ENCODE assay signal across 27 cellular contexts in the genomic region with DNA sequence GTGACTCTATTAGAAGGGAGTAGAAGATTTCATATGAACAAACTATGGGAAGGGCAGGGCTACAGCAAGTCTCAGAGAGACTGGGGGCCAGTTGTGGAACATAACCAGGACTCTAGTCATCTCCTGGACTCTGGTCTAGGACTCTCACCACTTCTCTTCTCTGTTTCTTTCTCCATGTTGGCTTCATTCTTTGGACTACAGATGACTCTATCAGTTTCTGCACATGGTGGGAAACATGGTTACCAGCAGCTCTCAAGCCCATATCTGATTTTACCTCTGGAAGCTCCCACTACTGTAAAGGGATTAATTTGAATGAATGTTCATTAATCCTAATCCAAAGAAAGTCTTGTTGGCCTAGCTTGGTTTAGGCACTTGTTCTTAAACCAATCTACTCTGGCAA.
"Had no signal": no experiment of that assay in that cellular context is flagged by ENCODE, and none has a peak within 500 bp of the region (broad histone marks: within the 10 kb centered on the region; RNA-seq: fewer than 3 reads in every experiment).

No MANE protein-coding gene starts in this region.

- H3K36me3 ChIP-seq: brain microvascular endothelial cell, esophagus squamous epithelium, gastroesophageal sphincter, heart right ventricle, WERI-Rb-1 had no signal

- ATAC-seq: activated CD4-positive, CD25-positive, alpha-beta regulatory T cell treated with anti-CD3 and anti-CD28 coated beads, Interleukin-2, amount 50 U/mL, for 24 hours; activated CD8-positive, alpha-beta T cell treated with anti-CD3 and anti-CD28 coated beads for 36 hours; activated T-cell treated with anti-CD3 and anti-CD28 coated beads, Interleukin-2, amount 50 U/mL, for 4 hours; activated T-helper 17 cell treated with anti-CD3 and anti-CD28 coated beads, Interleukin-2, amount 50 U/mL, for 72 hours; effector memory CD8-positive, alpha-beta T cell; gastroesophageal sphincter; heart right ventricle had no signal

- H3K27ac ChIP-seq: brain microvascular endothelial cell, epithelial cell of prostate, esophagus squamous epithelium, gastroesophageal sphincter, WERI-Rb-1 had no signal

- DNase-seq: activated B cell treated with CpG ODN at 0.5 μM for 24 hours; activated CD4-positive, alpha-beta T cell treated with anti-CD3 and anti-CD28 coated beads for 48 hours; activated CD4-positive, alpha-beta T cell treated with anti-CD3 and anti-CD28 coated beads, Interleukin-2, amount 50 U/mL, for 1 hour; activated CD4-positive, alpha-beta T cell treated with anti-CD3 and anti-CD28 coated beads, Interleukin-2, amount 50 U/mL, for 48 hours; activated CD8-positive, alpha-beta memory T cell treated with anti-CD3 and anti-CD28 coated beads for 24 hours; activated CD8-positive, alpha-beta T cell treated with anti-CD3 and anti-CD28 coated beads for 36 hours; activated effector memory CD4-positive, alpha-beta T cell treated with Interleukin-2 at 50 U/mL for 16 hours; activated gamma-delta T cell treated with Interleukin-2 at 50 U/mL for 16 hours; activated naive CD4-positive, alpha-beta T cell treated with anti-CD3 and anti-CD28 coated beads, Interleukin-2, amount 50 U/mL, for 16 hours; activated naive CD4-positive, alpha-beta T cell treated with Interleukin-2 at 50 U/mL for 16 hours; activated T-cell treated with anti-CD3 and anti-CD28 coated beads, Interleukin-2, amount 50 U/mL, for 4 hours; amniotic stem cell; anterior cingulate cortex; brain microvascular endothelial cell; cortex of kidney; dermis blood vessel endothelial cell; effector CD4-positive, alpha-beta T cell; effector memory CD8-positive, alpha-beta T cell; esophagus squamous epithelium; foreskin melanocyte; heart right ventricle; T-helper 9 cell; WERI-Rb-1 had no signal

- H3K27me3 ChIP-seq: brain microvascular endothelial cell, esophagus squamous epithelium, gastroesophageal sphincter had no signal

- H3K9me3 ChIP-seq: esophagus squamous epithelium, gastroesophageal sphincter, heart right ventricle had no signal

- H3K4me3 ChIP-seq: esophagus squamous epithelium, gastroesophageal sphincter, heart right ventricle had no signal

- H3K4me1 ChIP-seq: esophagus squamous epithelium, gastroesophageal sphincter had no signal
